In genomic region chr7:8217200-8218068, GRCh38 we compare ENCODE assay signal across 8 cellular contexts. TPM values are rescaled to one million over a fixed set of nuclear protein-coding genes. Genes with fewer than 3 reads are reported as not detected.
A peak's percentile ranks its signal among the peaks of the same experiment; 100 is the strongest.
DNase-seq lines count a peak whose midpoint lies in the region; ATAC-seq and FAIRE-seq lines count a peak whose summit lies in the region.

No MANE protein-coding gene starts in this region.

- no peak overlapping the region for H3K4me3 ChIP-seq in SJCRH30

- H3K4me1 Mint-ChIP-seq in naive B cell: no peaks in the 10 kb centered on the region

- H3K36me3 Mint-ChIP-seq in naive B cell: no peaks in the 10 kb centered on the region

- DNase-seq in Ammon's horn (ENCODE audit: low spot score): peak; percentile 80
- DNase-seq in GM18507 (ENCODE audit: extremely low spot score, insufficient read length, low read depth): peak; percentile 14
- DNase-seq in NCI-H1105 (lab: John Stamatoyannopoulos, UW): peak; percentile 86
- DNase-seq in SJCRH30: peak; percentile 25 to 80
- peak; percentile 58 for DNase-seq in naive B cell
- no peak for DNase-seq in stimulated activated CD8-positive, alpha-beta memory T cell treated with anti-CD3 and anti-CD28 coated beads, Interleukin-4, amount 100 ng/mL, for 48 hours
- no peak for DNase-seq in activated effector memory CD4-positive, alpha-beta T cell treated with anti-CD3 and anti-CD28 coated beads, Interleukin-2, amount 50 U/mL, for 16 hours

- peak; percentile 35 to 47 for ATAC-seq in naive B cell (ENCODE audit: low read depth in 2 of 2)

- H3K27ac ChIP-seq in SJCRH30: no peak overlapping the region

- H3K27me3 ChIP-seq in SJCRH30: no peaks in the 10 kb centered on the region

- H3K9me3 ChIP-seq in SJCRH30 (replicated peaks): no peaks in the 10 kb centered on the region

- H3K4me1 ChIP-seq in SJCRH30: no peaks in the 10 kb centered on the region

- no peaks in the 10 kb centered on the region for H3K36me3 ChIP-seq in SJCRH30

- no peaks in the 10 kb centered on the region for H3K9me3 Mint-ChIP-seq in naive B cell

- H3K27ac Mint-ChIP-seq in naive B cell: peak overlapping the region in 1 of 6 donors; percentile 18

- H3K27me3 Mint-ChIP-seq in naive B cell: no peaks in the 10 kb centered on the region

- FAIRE-seq in GM18507 (lab: Jason Lieb, UNC) (peak; percentile 88), endometrium (lab: Jason Lieb, UNC) (peak; percentile 95)

- H3K4me3 Mint-ChIP-seq in naive B cell: no peak overlapping the region

RNA-seq across cellular contexts. Expression of gene ICA1, which starts 44.5 kb away (rescaled TPM):
- not detected in 2 replicates for total RNA-seq in SJCRH30 (2014; rRNA removed; shearing (Covaris generic))
- under 1 TPM in 4 of 6 donors, not detected in 2; 0.13 to 0.22 (median 0.19) TPM for polyA plus RNA-seq in naive B cell (ENCODE audit: low read depth in 6 of 6)

Comparison
In these comparisons a context has a peak if more than half of its experiments do, and no peak if none do; other contexts are left out.
1. DNase-seq: peak in Ammon's horn (single experiment), GM18507 (single experiment), NCI-H1105 (single experiment), SJCRH30 (2 of 2) and naive B cell (single experiment); none in stimulated activated CD8-positive, alpha-beta memory T cell treated with anti-CD3 and anti-CD28 coated beads, Interleukin-4, amount 100 ng/mL, for 48 hours (single experiment) and activated effector memory CD4-positive, alpha-beta T cell treated with anti-CD3 and anti-CD28 coated beads, Interleukin-2, amount 50 U/mL, for 16 hours (single experiment).